In the genomic region with DNA sequence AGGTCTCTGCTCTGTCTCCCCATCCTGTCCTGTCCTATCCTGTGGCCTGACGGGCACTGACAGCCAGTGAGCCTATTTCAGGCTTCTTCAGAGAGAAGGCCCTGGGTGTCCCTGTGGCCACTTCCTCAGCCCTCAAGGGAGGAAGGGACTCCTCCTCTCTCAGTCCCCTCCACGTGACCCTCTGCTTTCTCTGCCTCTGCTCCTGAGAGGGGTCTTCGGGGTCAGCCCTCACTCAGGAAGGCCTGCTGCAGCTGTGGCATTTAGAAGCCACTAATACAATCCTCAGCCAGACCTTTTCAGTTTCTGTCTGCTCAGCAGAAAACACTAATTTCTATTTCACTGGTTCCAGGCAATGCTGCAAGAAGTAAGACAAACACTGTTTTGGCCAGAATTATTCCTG, we compare ENCODE assay signal across 24 cellular contexts. TPM values are rescaled to one million over a fixed set of nuclear protein-coding genes. Genes with fewer than 3 reads are reported as not detected.
DNase-seq lines count a peak whose midpoint lies in the region; ATAC-seq, FAIRE-seq and TF ChIP-seq lines count a peak whose summit lies in the region.
"Had no signal": no experiment of that assay in that cellular context is flagged by ENCODE, and none has a peak within 500 bp of the region (broad histone marks: within the 10 kb centered on the region; RNA-seq: fewer than 3 reads in every experiment).

No MANE protein-coding gene starts in this region.

- no peaks in the 10 kb centered on the region for H3K9me3 Mint-ChIP-seq in neural progenitor cell
- H3K9me3 Mint-ChIP-seq in stimulated activated memory B cell treated with anti-CD40 and anti-IgM and Interleukin-4, amounts not matched to agents 10 μg/mL and 1 μg/mL and 100 μg/mL, for 72 hours, result no peaks in the 10 kb centered on the region
- H3K9me3 Mint-ChIP-seq: activated naive CD8-positive, alpha-beta T cell treated with anti-CD3 and anti-CD28 coated beads, Interleukin-2, amount 50 U/mL, for 24 hours; effector memory CD8-positive, alpha-beta T cell; IgD-negative memory B cell had no signal

- H3K4me3 ChIP-seq in OCI-LY3 (ENCODE audit: low read length) (no peak overlapping the region), neural progenitor cell (no peak overlapping the region)
- H3K4me3 ChIP-seq: hepatocyte, prostate gland, SK-N-MC had no signal

- ATAC-seq in GM21576 (IDR thresholded peaks at IDR 0.05; ENCODE audit: unreplicated experiment) (peak; percentile 47), HG03097 (IDR thresholded peaks at IDR 0.05; ENCODE audit: low FRiP score, unreplicated experiment) (no peak)
- no peak for ATAC-seq in stimulated activated memory B cell treated with anti-CD40 and anti-IgM and Interleukin-4, amounts not matched to agents 10 μg/mL and 1 μg/mL and 100 μg/mL, for 72 hours
- ATAC-seq: activated naive CD8-positive, alpha-beta T cell treated with anti-CD3 and anti-CD28 coated beads, Interleukin-2, amount 50 U/mL, for 24 hours; effector memory CD8-positive, alpha-beta T cell; esophagus mucosa; T-helper 17 cell had no signal

- no peaks in the 10 kb centered on the region for H4K20me1 ChIP-seq in OCI-LY3 (ENCODE audit: insufficient read depth, low read length)
- no peaks in the 10 kb centered on the region for H4K20me1 ChIP-seq in neural progenitor cell (ENCODE audit: low read depth)

- H3K4me1 ChIP-seq in OCI-LY3 (ENCODE audit: low read length) (peaks cover 31% of the 10 kb centered on the region), neural progenitor cell (no peaks in the 10 kb centered on the region)
- H3K4me1 ChIP-seq: prostate gland had no signal

- H3K4me3 Mint-ChIP-seq in neural progenitor cell, result no peak overlapping the region
- H3K4me3 Mint-ChIP-seq in stimulated activated memory B cell treated with anti-CD40 and anti-IgM and Interleukin-4, amounts not matched to agents 10 μg/mL and 1 μg/mL and 100 μg/mL, for 72 hours, result no peak overlapping the region
- H3K4me3 Mint-ChIP-seq: activated naive CD8-positive, alpha-beta T cell treated with anti-CD3 and anti-CD28 coated beads, Interleukin-2, amount 50 U/mL, for 24 hours; effector memory CD8-positive, alpha-beta T cell; T-helper 17 cell had no signal

- H3K27ac Mint-ChIP-seq in neural progenitor cell, result peak overlapping the region; percentile 54
- no peak overlapping the region for H3K27ac Mint-ChIP-seq in stimulated activated memory B cell treated with anti-CD40 and anti-IgM and Interleukin-4, amounts not matched to agents 10 μg/mL and 1 μg/mL and 100 μg/mL, for 72 hours
- H3K27ac Mint-ChIP-seq: activated naive CD8-positive, alpha-beta T cell treated with anti-CD3 and anti-CD28 coated beads, Interleukin-2, amount 50 U/mL, for 24 hours; effector memory CD8-positive, alpha-beta T cell; IgD-negative memory B cell; T-helper 17 cell had no signal

- no peaks in the 10 kb centered on the region for H3K79me2 ChIP-seq in OCI-LY3 (ENCODE audit: low read length)
- no peaks in the 10 kb centered on the region for H3K79me2 ChIP-seq in neural progenitor cell (ENCODE audit: low read depth)
- H3K79me2 ChIP-seq: hepatocyte had no signal

- H3F3A ChIP-seq in neural progenitor cell (ENCODE audit: low read depth), result no peaks in the 10 kb centered on the region

- H3K36me3 ChIP-seq in OCI-LY3 (replicated peaks; ENCODE audit: low read depth, low read length) (no peaks in the 10 kb centered on the region), neural progenitor cell (no peaks in the 10 kb centered on the region)
- H3K36me3 ChIP-seq: brain microvascular endothelial cell, prostate gland had no signal

- no peaks in the 10 kb centered on the region for H3K36me3 Mint-ChIP-seq in neural progenitor cell
- H3K36me3 Mint-ChIP-seq in stimulated activated memory B cell treated with anti-CD40 and anti-IgM and Interleukin-4, amounts not matched to agents 10 μg/mL and 1 μg/mL and 100 μg/mL, for 72 hours, result no peaks in the 10 kb centered on the region

- H3K9ac ChIP-seq in OCI-LY3 (ENCODE audit: low read length) (no peak overlapping the region; the same call in 1 of the 2 replicates), neural progenitor cell (no peak overlapping the region)

- H3K27ac ChIP-seq in OCI-LY3 (ENCODE audit: low read length) (no peak overlapping the region), neural progenitor cell (no peak overlapping the region)
- H3K27ac ChIP-seq: brain microvascular endothelial cell, hepatocyte, prostate gland, SK-N-MC had no signal

- TF ChIP-seq CTCF in OCI-LY3 (IDR thresholded peaks at IDR 0.05; ENCODE audit: low read depth, low read length) (no peak), neural progenitor cell (IDR thresholded peaks at IDR 0.05) (no peak)

- H3K27me3 ChIP-seq in OCI-LY3 (ENCODE audit: low read depth, low read length), result peaks cover 42% of the 10 kb centered on the region
- no peaks in the 10 kb centered on the region for H3K27me3 ChIP-seq in neural progenitor cell
- H3K27me3 ChIP-seq: hepatocyte had no signal

- H2AFZ ChIP-seq in OCI-LY3 (ENCODE audit: low read depth, low read length) (peak overlapping the region; percentile 38; the same call in 1 of the 2 replicates), neural progenitor cell (replicated peaks) (no peak overlapping the region)
- H2AFZ ChIP-seq: hepatocyte had no signal

- FAIRE-seq in GM18507 (lab: Jason Lieb, UNC), result peak; percentile 54

- H3K4me2 ChIP-seq in OCI-LY3 (ENCODE audit: low read length) (peak overlapping the region; percentile 35), neural progenitor cell (no peak overlapping the region)
- H3K4me2 ChIP-seq: hepatocyte had no signal

- peaks cover 8% of the 10 kb centered on the region for H3K27me3 Mint-ChIP-seq in neural progenitor cell (ENCODE audit: insufficient read depth, low read depth)
- peaks cover 43% of the 10 kb centered on the region for H3K27me3 Mint-ChIP-seq in stimulated activated memory B cell treated with anti-CD40 and anti-IgM and Interleukin-4, amounts not matched to agents 10 μg/mL and 1 μg/mL and 100 μg/mL, for 72 hours

- no peaks in the 10 kb centered on the region for H3K9me3 ChIP-seq in OCI-LY3 (ENCODE audit: insufficient read depth, low read length)
- no peaks in the 10 kb centered on the region for H3K9me3 ChIP-seq in neural progenitor cell (ENCODE audit: low read depth)
- H3K9me3 ChIP-seq: prostate gland had no signal

- no peak for DNase-seq in GM18507 (ENCODE audit: extremely low spot score, insufficient read length, low read depth)
- DNase-seq in neural progenitor cell (ENCODE audit: low spot score), result no peak
- DNase-seq in amniotic stem cell (lab: John Stamatoyannopoulos, UW), result no peak
- DNase-seq: activated CD4-positive, alpha-beta T cell treated with anti-CD3 and anti-CD28 coated beads, Interleukin-2, amount 50 U/mL, for 1 hour; activated CD8-positive, alpha-beta memory T cell treated with anti-CD3 and anti-CD28 coated beads, Interleukin-2, amount 50 U/mL, for 4 hours; activated gamma-delta T cell; activated naive CD8-positive, alpha-beta T cell treated with anti-CD3 and anti-CD28 coated beads, Interleukin-2, amount 50 U/mL, for 24 hours; brain microvascular endothelial cell; effector memory CD8-positive, alpha-beta T cell; foreskin melanocyte; GOT3; NCI-H1417 treated with DMSO at 0.1 percent for 48 hours; NCI-H446 treated with DMSO at 0.1 percent for 48 hours; substantia nigra; T-helper 17 cell had no signal

- H3K4me1 Mint-ChIP-seq in neural progenitor cell, result peaks cover 15% of the 10 kb centered on the region
- H3K4me1 Mint-ChIP-seq in stimulated activated memory B cell treated with anti-CD40 and anti-IgM and Interleukin-4, amounts not matched to agents 10 μg/mL and 1 μg/mL and 100 μg/mL, for 72 hours, result peaks cover 25% of the 10 kb centered on the region
- H3K4me1 Mint-ChIP-seq: activated naive CD8-positive, alpha-beta T cell treated with anti-CD3 and anti-CD28 coated beads, Interleukin-2, amount 50 U/mL, for 24 hours had no signal

RNA-seq across cellular contexts. Expression of gene ETV3, which starts 43.6 kb away (rescaled TPM):
- 13.7 and 19.5 TPM in 2 replicates for total RNA-seq in neural progenitor cell (ENCODE audit: low replicate concordance)
